8 cellular contexts compared by ENCODE assay signal in the genomic region with DNA sequence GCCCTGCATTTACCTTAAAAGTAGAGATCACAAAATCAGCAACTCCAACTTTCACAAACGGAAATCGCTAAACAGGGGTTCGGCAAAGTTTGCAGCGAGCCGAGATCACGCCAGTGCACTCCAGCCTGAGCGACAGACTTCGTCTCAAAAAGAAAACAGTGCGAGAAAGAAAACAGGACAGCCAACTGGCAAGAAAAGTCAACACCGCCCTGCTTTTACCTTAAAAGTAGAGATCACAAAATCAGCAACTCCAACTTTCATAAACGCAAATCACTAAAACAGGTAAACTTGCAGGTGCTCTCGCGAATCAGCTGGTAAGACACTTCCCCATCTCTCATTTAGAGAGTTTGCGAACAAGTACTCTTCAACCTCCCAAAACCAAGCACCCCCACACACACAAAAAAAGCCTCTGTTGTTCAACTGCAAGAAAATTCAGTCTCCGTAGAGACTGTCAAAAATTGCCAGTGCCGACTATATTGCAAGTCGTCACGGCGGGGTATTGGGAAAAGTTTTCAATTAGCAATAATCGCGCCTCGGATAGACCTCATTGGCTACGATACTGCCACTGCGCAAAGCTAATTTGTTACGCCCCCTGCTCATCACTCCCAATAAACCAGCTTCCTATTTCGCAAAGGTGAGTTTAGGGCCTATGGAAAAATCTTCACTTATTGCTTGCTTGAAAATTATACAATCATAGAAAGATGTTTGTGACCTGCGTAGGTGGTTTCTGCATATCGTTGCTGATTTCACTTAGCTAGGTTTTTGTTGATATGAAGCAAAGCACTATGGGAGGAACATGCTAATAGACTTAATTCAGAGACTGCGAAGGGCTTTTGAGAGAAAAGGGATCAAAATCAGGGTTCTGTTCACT. TPM values are rescaled to one million over a fixed set of nuclear protein-coding genes. Genes with fewer than 3 reads are reported as not detected.
DNase-seq lines count a peak whose midpoint lies in the region; ATAC-seq and TF ChIP-seq lines count a peak whose summit lies in the region.

RNU4-1 (minus strand) TSS at position 577 of the 871 bp plus-strand sequence.

- peak within 1 kb of the TSS; percentile 93 to 99 (median 98) for H3K27ac ChIP-seq in adrenal gland
- H3K27ac ChIP-seq in left ventricle myocardium inferior (replicated peaks), result peak within 1 kb of the TSS; percentile 97

- TF ChIP-seq CTCF in adrenal gland (IDR thresholded peaks at IDR 0.05) (no peak), left ventricle myocardium inferior (IDR thresholded peaks at IDR 0.05; ENCODE audit: borderline replicate concordance) (no peak)

- H3K27me3 ChIP-seq in adrenal gland (no peaks in the 10 kb centered on the region), left ventricle myocardium inferior (ENCODE audit: low read depth) (no peaks in the 10 kb centered on the region)

- DNase-seq in GM04504 (ENCODE audit: low read depth), result peak; percentile 81
- DNase-seq in NCI-H1417 treated with DMSO at 0.1 percent for 48 hours (lab: John Stamatoyannopoulos, UW), result peak; percentile 94
- DNase-seq in SW480 (ENCODE audit: low spot score), result peak; percentile 96
- DNase-seq in adrenal gland, result peak; percentile 66 to 95 (median 85)
- peak; percentile 45 for DNase-seq in left ventricle myocardium inferior
- no peak for DNase-seq in posterior vena cava (ENCODE audit: low spot score)
- peak; percentile 83 for DNase-seq in ureter (ENCODE audit: low spot score)

- 0 to 2% (median 1%) methylated on average over 29 of the region's 29 CpGs for WGBS in adrenal gland, 4 donors

- ATAC-seq in HG02623 (IDR thresholded peaks at IDR 0.05; ENCODE audit: unreplicated experiment), result peak; percentile 36

- TF ChIP-seq POLR2A in adrenal gland (IDR thresholded peaks at IDR 0.05), result peak; percentile 89 to 91

- intact Hi-C loops in adrenal gland (cut with DNase I), result no loop called here
- intact Hi-C loops in left ventricle myocardium inferior (cut with micrococcal nuclease), result no loop called here
- intact Hi-C loops in posterior vena cava (cut with DNase I), result no loop called here

- H3K9me3 ChIP-seq in adrenal gland (replicated peaks in 1 of 3) (no peaks in the 10 kb centered on the region), left ventricle myocardium inferior (replicated peaks) (no peaks in the 10 kb centered on the region)

- peaks cover 12 to 18% of the 10 kb centered on the region in 2 donors for H3K4me1 ChIP-seq in adrenal gland (replicated peaks in 1 of 2)
- H3K4me1 ChIP-seq in left ventricle myocardium inferior, result peaks cover 22% of the 10 kb centered on the region

- H3K4me3 ChIP-seq in adrenal gland (peak within 1 kb of the TSS in 3 of 4 donors; percentile 18 to 57 (median 26)), left ventricle myocardium inferior (peak within 1 kb of the TSS; percentile 72)

- H3K36me3 ChIP-seq in adrenal gland (replicated peaks in 1 of 2) (no peaks in the 10 kb centered on the region), left ventricle myocardium inferior (no peaks in the 10 kb centered on the region)

RNA-seq across cellular contexts. Expression of gene RNU4-1, which starts in this region (rescaled TPM):
- total RNA-seq in adrenal gland (1,000 to 10,000 TPM in 4 of 8 donors, under 1 TPM in 3, not detected in 1; under 0.01 to 2,678 (median 1,544) TPM), left ventricle myocardium inferior (2,088 TPM), posterior vena cava (1,000 to 10,000 TPM; 4,532 to 5,081 TPM), ureter (1,538 TPM)
- not detected for polyA plus RNA-seq in adrenal gland
